In genomic region chr3:124126446-124127017, GRCh38 we compare ENCODE assay signal across 27 cellular contexts.
DNase-seq lines count a peak whose midpoint lies in the region; ATAC-seq and TF ChIP-seq lines count a peak whose summit lies in the region.
"Had no signal": no experiment of that assay in that cellular context is flagged by ENCODE, and none has a peak within 500 bp of the region (broad histone marks: within the 10 kb centered on the region; RNA-seq: fewer than 3 reads in every experiment).

No MANE protein-coding gene starts in this region.

- H3K27me3 Mint-ChIP-seq in endothelial cell (ENCODE audit: unreplicated experiment), result peaks cover 8% of the 10 kb centered on the region
- peaks cover 5 to 29% of the 10 kb centered on the region in 2 donors for H3K27me3 Mint-ChIP-seq in CD8-positive, alpha-beta memory T cell

- no peaks in the 10 kb centered on the region for H3K9me3 Mint-ChIP-seq in endothelial cell (ENCODE audit: unreplicated experiment)
- H3K9me3 Mint-ChIP-seq in CD8-positive, alpha-beta memory T cell, result no peaks in the 10 kb centered on the region
- H3K9me3 Mint-ChIP-seq: activated CD4-positive, alpha-beta memory T cell treated with anti-CD3 and anti-CD28 coated beads for 36 hours; activated naive CD8-positive, alpha-beta T cell treated with anti-CD3 and anti-CD28 coated beads, Interleukin-2, amount 50 U/mL, for 24 hours; neural crest cell; T-helper 2 cell treated with Interferon-gamma antibody and Interleukin-4, amounts not matched to agents 5 μg/mL and 100 μg/mL, for 36 hours had no signal

- no peaks in the 10 kb centered on the region for H3K9me3 ChIP-seq in CD8-positive, alpha-beta memory T cell (ENCODE audit: low read length)
- H3K9me3 ChIP-seq: colonic mucosa, left lung, ovary, transverse colon had no signal

- no peak overlapping the region for H3K27ac Mint-ChIP-seq in endothelial cell (ENCODE audit: unreplicated experiment)
- H3K27ac Mint-ChIP-seq in CD8-positive, alpha-beta memory T cell, result no peak overlapping the region
- H3K27ac Mint-ChIP-seq: activated CD4-positive, alpha-beta memory T cell treated with anti-CD3 and anti-CD28 coated beads for 36 hours; activated naive CD8-positive, alpha-beta T cell treated with anti-CD3 and anti-CD28 coated beads, Interleukin-2, amount 50 U/mL, for 24 hours; T-helper 2 cell treated with Interferon-gamma antibody and Interleukin-4, amounts not matched to agents 5 μg/mL and 100 μg/mL, for 36 hours had no signal

- H3K4me1 ChIP-seq in CD8-positive, alpha-beta memory T cell (ENCODE audit: insufficient read depth, low read length), result no peaks in the 10 kb centered on the region
- H3K4me1 ChIP-seq: colonic mucosa, left lung, transverse colon had no signal

- peaks cover 7% of the 10 kb centered on the region for H3K36me3 Mint-ChIP-seq in endothelial cell (ENCODE audit: low read depth, unreplicated experiment)
- H3K36me3 Mint-ChIP-seq in CD8-positive, alpha-beta memory T cell, result no peaks in the 10 kb centered on the region
- H3K36me3 Mint-ChIP-seq: activated CD4-positive, alpha-beta memory T cell treated with anti-CD3 and anti-CD28 coated beads for 36 hours had no signal

- H3K4me3 Mint-ChIP-seq in endothelial cell (ENCODE audit: unreplicated experiment), result no peak overlapping the region
- no peak overlapping the region for H3K4me3 Mint-ChIP-seq in CD8-positive, alpha-beta memory T cell
- H3K4me3 Mint-ChIP-seq: activated CD4-positive, alpha-beta memory T cell treated with anti-CD3 and anti-CD28 coated beads for 36 hours; activated naive CD8-positive, alpha-beta T cell treated with anti-CD3 and anti-CD28 coated beads, Interleukin-2, amount 50 U/mL, for 24 hours; neural crest cell; T-helper 2 cell treated with Interferon-gamma antibody and Interleukin-4, amounts not matched to agents 5 μg/mL and 100 μg/mL, for 36 hours had no signal

- no peak for ATAC-seq in SK-N-SH treated with all-trans-retinoic acid at 6 μM for 48 hours
- ATAC-seq: activated naive CD8-positive, alpha-beta T cell treated with anti-CD3 and anti-CD28 coated beads, Interleukin-2, amount 50 U/mL, for 24 hours; left lung had no signal

- H3K4me1 Mint-ChIP-seq in endothelial cell (ENCODE audit: unreplicated experiment), result peaks cover 17% of the 10 kb centered on the region
- no peaks in the 10 kb centered on the region for H3K4me1 Mint-ChIP-seq in CD8-positive, alpha-beta memory T cell
- H3K4me1 Mint-ChIP-seq: activated naive CD8-positive, alpha-beta T cell treated with anti-CD3 and anti-CD28 coated beads, Interleukin-2, amount 50 U/mL, for 24 hours; neural crest cell had no signal

- DNase-seq in DMS 273 treated with DMSO at 0.1 percent for 48 hours (lab: John Stamatoyannopoulos, UW), result peak; percentile 76
- peak; percentile 53 to 75 for DNase-seq in NCI-H2081 (lab: John Stamatoyannopoulos, UW)
- DNase-seq in NCI-H524 (lab: John Stamatoyannopoulos, UW), result peak; percentile 98 to 100
- DNase-seq in D341Med (ENCODE audit: low spot score), result no peak
- DNase-seq in NCI-H2107 treated with DMSO at 0.1 percent for 48 hours (lab: John Stamatoyannopoulos, UW; ENCODE audit: unreplicated experiment), result no peak
- DNase-seq in endothelial cell (ENCODE audit: low spot score), result no peak
- DNase-seq in CD8-positive, alpha-beta memory T cell, result no peak
- DNase-seq: activated CD4-positive, alpha-beta memory T cell treated with anti-CD3 and anti-CD28 coated beads for 36 hours; activated CD4-positive, alpha-beta T cell treated with anti-CD3 and anti-CD28 coated beads for 1 hour; activated naive CD4-positive, alpha-beta T cell; activated naive CD8-positive, alpha-beta T cell treated with anti-CD3 and anti-CD28 coated beads, Interleukin-2, amount 50 U/mL, for 24 hours; colonic mucosa; effector CD8-positive, alpha-beta T cell; GM23248; left lung; mesendoderm; NCI-H1417 treated with DMSO at 0.1 percent for 48 hours; NCI-H226; ovary; PC-9; stimulated activated CD4-positive, alpha-beta T cell treated with anti-CD3 and anti-CD28 coated beads, Interleukin-4, amount 100 ng/mL, for 24 hours; transverse colon had no signal

- H3K4me3 ChIP-seq in CD8-positive, alpha-beta memory T cell (ENCODE audit: low read length), result no peak overlapping the region
- H3K4me3 ChIP-seq: BLaER1 treated with 17β-estradiol and CSF1 and Interleukin-3, amounts not matched to agents 10 nM and 100 nM; colonic mucosa; GM23248; left lung; ovary; PC-9; transverse colon had no signal

- no peaks in the 10 kb centered on the region for H3K36me3 ChIP-seq in CD8-positive, alpha-beta memory T cell (ENCODE audit: insufficient read depth, low read length)
- H3K36me3 ChIP-seq: BLaER1 treated with 17β-estradiol and CSF1 and Interleukin-3, amounts not matched to agents 10 nM and 100 nM; colonic mucosa; left lung; ovary; transverse colon had no signal

- H3K27me3 ChIP-seq in CD8-positive, alpha-beta memory T cell (ENCODE audit: insufficient read depth, low read length, poor library complexity, severe bottlenecking), result no peaks in the 10 kb centered on the region
- H3K27me3 ChIP-seq: BLaER1 treated with 17β-estradiol and CSF1 and Interleukin-3, amounts not matched to agents 10 nM and 100 nM; colonic mucosa; left lung; ovary; transverse colon had no signal

- CTCF ChIA-PET in CD8-positive, alpha-beta memory T cell (lab: Charles Lee), result no interaction called here

- H3K27ac ChIP-seq in CD8-positive, alpha-beta memory T cell (ENCODE audit: low read depth, low read length), result no peak overlapping the region
- H3K27ac ChIP-seq: BLaER1 treated with 17β-estradiol and CSF1 and Interleukin-3, amounts not matched to agents 10 nM and 100 nM; colonic mucosa; epithelial cell of prostate; GM23248; left lung; ovary; PC-9; transverse colon had no signal

- no peak for TF ChIP-seq CTCF in endothelial cell (IDR thresholded peaks at IDR 0.05; ENCODE audit: unreplicated experiment)

- POLR2A ChIA-PET in CD8-positive, alpha-beta memory T cell (lab: Charles Lee), result no interaction called here

TF ChIP-seq in SK-N-SH treated with all-trans-retinoic acid at 6 μM for 48 hours, 23 proteins besides CTCF, POLR2A, EP300 and RAD21:
- TF ChIP-seq ZNF8 (CRISPR knock-in tag; IDR thresholded peaks at IDR 0.05) (no peak), BACH2 (CRISPR knock-in tag; IDR thresholded peaks at IDR 0.05; ENCODE audit: borderline replicate concordance) (no peak), PPARA (CRISPR knock-in tag; IDR thresholded peaks at IDR 0.05; ENCODE audit: borderline replicate concordance) (no peak), CREB5 (CRISPR knock-in tag; IDR thresholded peaks at IDR 0.05; ENCODE audit: low read depth) (no peak), ESRRG (CRISPR knock-in tag; IDR thresholded peaks at IDR 0.05) (no peak), ISL1 (CRISPR knock-in tag; IDR thresholded peaks at IDR 0.05) (0 out of 2 replicates have a peak, but pooled peaks have one; percentile 20), CSDC2 (CRISPR knock-in tag; IDR thresholded peaks at IDR 0.05) (no peak)
- TF ChIP-seq, protein P1, sequence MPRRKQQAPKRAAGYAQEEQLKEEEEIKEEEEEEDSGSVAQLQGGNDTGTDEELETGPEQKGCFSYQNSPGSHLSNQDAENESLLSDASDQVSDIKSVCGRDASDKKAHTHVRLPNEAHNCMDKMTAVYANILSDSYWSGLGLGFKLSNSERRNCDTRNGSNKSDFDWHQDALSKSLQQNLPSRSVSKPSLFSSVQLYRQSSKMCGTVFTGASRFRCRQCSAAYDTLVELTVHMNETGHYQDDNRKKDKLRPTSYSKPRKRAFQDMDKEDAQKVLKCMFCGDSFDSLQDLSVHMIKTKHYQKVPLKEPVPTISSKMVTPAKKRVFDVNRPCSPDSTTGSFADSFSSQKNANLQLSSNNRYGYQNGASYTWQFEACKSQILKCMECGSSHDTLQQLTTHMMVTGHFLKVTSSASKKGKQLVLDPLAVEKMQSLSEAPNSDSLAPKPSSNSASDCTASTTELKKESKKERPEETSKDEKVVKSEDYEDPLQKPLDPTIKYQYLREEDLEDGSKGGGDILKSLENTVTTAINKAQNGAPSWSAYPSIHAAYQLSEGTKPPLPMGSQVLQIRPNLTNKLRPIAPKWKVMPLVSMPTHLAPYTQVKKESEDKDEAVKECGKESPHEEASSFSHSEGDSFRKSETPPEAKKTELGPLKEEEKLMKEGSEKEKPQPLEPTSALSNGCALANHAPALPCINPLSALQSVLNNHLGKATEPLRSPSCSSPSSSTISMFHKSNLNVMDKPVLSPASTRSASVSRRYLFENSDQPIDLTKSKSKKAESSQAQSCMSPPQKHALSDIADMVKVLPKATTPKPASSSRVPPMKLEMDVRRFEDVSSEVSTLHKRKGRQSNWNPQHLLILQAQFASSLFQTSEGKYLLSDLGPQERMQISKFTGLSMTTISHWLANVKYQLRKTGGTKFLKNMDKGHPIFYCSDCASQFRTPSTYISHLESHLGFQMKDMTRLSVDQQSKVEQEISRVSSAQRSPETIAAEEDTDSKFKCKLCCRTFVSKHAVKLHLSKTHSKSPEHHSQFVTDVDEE (CRISPR knock-in tag; IDR thresholded peaks at IDR 0.05), result no peak
TF ChIP-seq in SK-N-SH treated with all-trans-retinoic acid at 6 μM for 48 hours: peak in this region for 1.

Comparison
In these comparisons a context has a peak if more than half of its experiments do, and no peak if none do; other contexts are left out.
1. DNase-seq: peak in DMS 273 treated with DMSO at 0.1 percent for 48 hours (single experiment), NCI-H2081 (2 of 2) and NCI-H524 (2 of 2); none in D341Med (single experiment), NCI-H2107 treated with DMSO at 0.1 percent for 48 hours (single experiment), endothelial cell (single experiment) and CD8-positive, alpha-beta memory T cell (0 of 5).